In the genomic region with DNA sequence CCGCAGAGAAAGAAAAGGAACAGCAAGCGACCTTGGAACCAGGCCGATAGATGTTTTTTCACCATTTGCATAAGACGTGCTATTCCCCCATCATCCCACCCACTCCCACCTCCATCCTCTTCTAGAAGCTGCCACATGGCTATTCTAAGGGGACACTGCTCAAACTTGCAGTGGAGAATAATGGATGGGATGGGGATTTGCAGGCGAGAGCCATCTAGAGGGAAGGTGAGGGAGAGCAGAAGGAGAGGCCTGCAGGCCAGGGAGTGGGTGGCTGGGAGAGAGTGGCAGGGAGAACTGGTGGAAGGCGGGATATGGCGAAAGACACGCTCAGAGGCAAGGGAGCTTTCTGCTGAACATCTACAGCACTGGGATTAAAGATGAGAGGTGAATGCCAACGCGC, we compare ENCODE assay signal across 12 cellular contexts.
DNase-seq lines count a peak whose midpoint lies in the region; ATAC-seq and TF ChIP-seq lines count a peak whose summit lies in the region.
"Had no signal": no experiment of that assay in that cellular context is flagged by ENCODE, and none has a peak within 500 bp of the region (broad histone marks: within the 10 kb centered on the region; RNA-seq: fewer than 3 reads in every experiment).

No MANE protein-coding gene starts in this region.

- no peak overlapping the region for H3K4me2 ChIP-seq in PC-3 (ENCODE audit: low read length)

- H3K9me3 Mint-ChIP-seq in MCF 10A (ENCODE audit: unreplicated experiment), result no peaks in the 10 kb centered on the region

- TF ChIP-seq POLR2A in breast epithelium (IDR thresholded peaks at IDR 0.05) (no peak), thyroid gland (IDR thresholded peaks at IDR 0.05) (no peak)

- H3K9me2 ChIP-seq in PC-3 (replicated peaks; ENCODE audit: low read length), result no peaks in the 10 kb centered on the region

- no peak overlapping the region for H3K9ac ChIP-seq in PC-3 (ENCODE audit: low read length)

- H3K27me3 ChIP-seq in breast epithelium, result no peaks in the 10 kb centered on the region
- 0 out of 2 replicates have a peak, but pooled peaks cover 2% of the 10 kb centered on the region for H3K27me3 ChIP-seq in PC-3 (ENCODE audit: low read length)
- H3K27me3 ChIP-seq in thyroid gland, result no peaks in the 10 kb centered on the region
- H3K27me3 ChIP-seq: uterus had no signal

- TF ChIP-seq CTCF in MCF 10A (IDR thresholded peaks at IDR 0.05; ENCODE audit: unreplicated experiment) (no peak), breast epithelium (IDR thresholded peaks at IDR 0.05) (no peak), PC-3 (conservative IDR thresholded peaks at IDR 0.05; ENCODE audit: low read depth, low read length) (peak; percentile 45), thyroid gland (IDR thresholded peaks at IDR 0.05) (peak in 2 of 6 experiments; percentile 24)

- H3K27ac ChIP-seq in breast epithelium (no peak overlapping the region), PC-3 (ENCODE audit: low read length) (no peak overlapping the region), thyroid gland (peak overlapping the region in 2 of 3 donors; percentile 1 to 52)
- H3K27ac ChIP-seq: uterus had no signal

- no peaks in the 10 kb centered on the region for H3K9me3 ChIP-seq in breast epithelium
- no peaks in the 10 kb centered on the region for H3K9me3 ChIP-seq in PC-3 (ENCODE audit: low read length)
- no peaks in the 10 kb centered on the region for H3K9me3 ChIP-seq in thyroid gland
- H3K9me3 ChIP-seq: uterus had no signal

- POLR2A ChIA-PET in MCF 10A (lab: Yijun Ruan, JAX) (no interaction called here), PC-3 (lab: Charles Lee; ENCODE audit: unreplicated experiment) (no interaction called here)

- H2AFZ ChIP-seq in PC-3 (ENCODE audit: low read length), result no peak overlapping the region

- H3K36me3 ChIP-seq in breast epithelium, result no peaks in the 10 kb centered on the region
- no peaks in the 10 kb centered on the region for H3K36me3 ChIP-seq in PC-3 (ENCODE audit: low read depth, low read length)
- H3K36me3 ChIP-seq in thyroid gland, result no peaks in the 10 kb centered on the region
- H3K36me3 ChIP-seq: uterus had no signal

- BruUV-seq in MCF 10A (replicated peaks; lab: Mats Ljungman, UMichigan), result no TSS peak
- BruUV-seq in PC-3 (replicated peaks; lab: Mats Ljungman, UMichigan), result no TSS peak

- peaks cover 5% of the 10 kb centered on the region for H3K4me1 Mint-ChIP-seq in MCF 10A (ENCODE audit: insufficient read depth, unreplicated experiment)

- CTCF ChIA-PET in MCF 10A (lab: Yijun Ruan, JAX) (interaction anchor here (0.6 to 2.7 kb wide), 17 partner anchors 12 to 1699 kb away, joined by 3 to 13 read pairs (median 3); a partner anchor contains a TSS), PC-3 (lab: Charles Lee) (no interaction called here)

- no peaks in the 10 kb centered on the region for H3K79me2 ChIP-seq in PC-3 (ENCODE audit: low read length)

- no peaks in the 10 kb centered on the region for H3K27me3 Mint-ChIP-seq in MCF 10A (ENCODE audit: insufficient read depth, unreplicated experiment)

- H3K4me3 Mint-ChIP-seq in MCF 10A (ENCODE audit: unreplicated experiment), result no peak overlapping the region

- H3K27ac Mint-ChIP-seq in MCF 10A (ENCODE audit: low read depth, unreplicated experiment), result no peak overlapping the region

- peak; percentile 79 for ATAC-seq in PC-3
- no peak for ATAC-seq in HG02571 (IDR thresholded peaks at IDR 0.05; ENCODE audit: unreplicated experiment)
- no peak for ATAC-seq in GM21825 (IDR thresholded peaks at IDR 0.05; ENCODE audit: unreplicated experiment)

- H3K4me3 ChIP-seq in breast epithelium, result no peak overlapping the region
- no peak overlapping the region for H3K4me3 ChIP-seq in PC-3 (ENCODE audit: low read length)
- H3K4me3 ChIP-seq in thyroid gland (replicated peaks in 1 of 3), result no peak overlapping the region
- H3K4me3 ChIP-seq: uterus had no signal

- no peaks in the 10 kb centered on the region for H4K20me1 ChIP-seq in PC-3 (ENCODE audit: low read length)

- WGBS in thyroid gland, 2 donors, result 81% methylated on average over 10 of the region's 10 CpGs

- intact Hi-C loops in MCF 10A (cut with micrococcal nuclease), result loop anchor here (10.0 kb wide), 1 partner anchor 70 kb away; no protein-coding TSS in a partner anchor
- intact Hi-C loops in breast epithelium (cut with DNase I; ENCODE audit: low total_unique reads), result no loop called here
- intact Hi-C loops in PC-3 (cut with micrococcal nuclease), result no loop called here
- intact Hi-C loops in thyroid gland (cut with DNase I), result no loop called here

- peak; percentile 60 for DNase-seq in MCF 10A (ENCODE audit: unreplicated experiment)
- no peak for DNase-seq in breast epithelium (ENCODE audit: low spot score in 2 of 2)
- peak; percentile 19 for DNase-seq in PC-3
- DNase-seq in glomerular visceral epithelial cell (ENCODE audit: extremely low spot score), result peak; percentile 2
- no peak for DNase-seq in thyroid gland
- no peak for DNase-seq in GOT3 (lab: John Stamatoyannopoulos, UW)
- DNase-seq: activated effector memory CD4-positive, alpha-beta T cell treated with anti-CD3 and anti-CD28 coated beads, Interleukin-2, amount 50 U/mL, for 16 hours; NCI-H1436 treated with DMSO at 0.1 percent for 48 hours; stimulated activated CD4-positive, alpha-beta T cell treated with anti-CD3 and anti-CD28 coated beads, Interleukin-4, amount 100 ng/mL, for 24 hours; uterus had no signal

- H3K4me1 ChIP-seq in breast epithelium, result no peaks in the 10 kb centered on the region
- no peaks in the 10 kb centered on the region for H3K4me1 ChIP-seq in PC-3 (ENCODE audit: insufficient read depth, low read length)
- H3K4me1 ChIP-seq in thyroid gland, result peaks cover 7 to 14% of the 10 kb centered on the region in 2 donors
- H3K4me1 ChIP-seq: uterus had no signal

- H3K36me3 Mint-ChIP-seq in MCF 10A (ENCODE audit: insufficient read depth, unreplicated experiment), result peaks cover 5% of the 10 kb centered on the region

- no peaks in the 10 kb centered on the region for H3F3A ChIP-seq in PC-3 (ENCODE audit: low read length, unreplicated experiment)

Comparison
In these comparisons a context has a peak if more than half of its experiments do, and no peak if none do; other contexts are left out.
1. DNase-seq: peak in MCF 10A (single experiment), PC-3 (single experiment) and glomerular visceral epithelial cell (single experiment); none in breast epithelium (0 of 2), thyroid gland (0 of 2) and GOT3 (single experiment).
2. H3K27ac ChIP-seq: peak in thyroid gland (2 of 3); none in breast epithelium (0 of 2) and PC-3 (single experiment).